Comparison of ENCODE assay signal across 10 cellular contexts in genomic region chr15:38050529-38050928, GRCh38.
A peak's percentile ranks its signal among the peaks of the same experiment; 100 is the strongest.
DNase-seq lines count a peak whose midpoint lies in the region; ATAC-seq, FAIRE-seq and TF ChIP-seq lines count a peak whose summit lies in the region.
"Had no signal": no experiment of that assay in that cellular context is flagged by ENCODE, and none has a peak within 500 bp of the region (broad histone marks: within the 10 kb centered on the region; RNA-seq: fewer than 3 reads in every experiment).

No MANE protein-coding gene starts in this region.

- H3K9me3 ChIP-seq in RWPE2 (ENCODE audit: severe bottlenecking), result no peaks in the 10 kb centered on the region
- H3K9me3 ChIP-seq in pancreas, result no peaks in the 10 kb centered on the region

- no peaks in the 10 kb centered on the region for H3K9me3 Mint-ChIP-seq in activated naive CD4-positive, alpha-beta T cell treated with anti-CD3 and anti-CD28 coated beads for 36 hours
- H3K9me3 Mint-ChIP-seq: activated CD8-positive, alpha-beta T cell treated with anti-CD3 and anti-CD28 coated beads for 36 hours had no signal

- no peak overlapping the region for H3K4me3 Mint-ChIP-seq in activated naive CD4-positive, alpha-beta T cell treated with anti-CD3 and anti-CD28 coated beads for 36 hours
- H3K4me3 Mint-ChIP-seq: activated CD8-positive, alpha-beta T cell treated with anti-CD3 and anti-CD28 coated beads for 36 hours had no signal

- peak; percentile 89 for ATAC-seq in RWPE2 (ENCODE audit: low read depth)
- ATAC-seq in pancreas, result peak; percentile 63 to 89 (median 86)
- ATAC-seq: activated CD8-positive, alpha-beta T cell treated with anti-CD3 and anti-CD28 coated beads for 36 hours had no signal

- WGBS in pancreas, 2 donors, result 9% methylated on average over 3 of the region's 3 CpGs

- TF ChIP-seq CTCF in RWPE2 (IDR thresholded peaks at IDR 0.05; ENCODE audit: poor library complexity, severe bottlenecking), result no peak
- no peak for TF ChIP-seq CTCF in foreskin fibroblast (IDR thresholded peaks at IDR 0.05; ENCODE audit: low read depth, low read length)
- TF ChIP-seq CTCF in pancreas (IDR thresholded peaks at IDR 0.05), result no peak

- H3K36me3 Mint-ChIP-seq in activated naive CD4-positive, alpha-beta T cell treated with anti-CD3 and anti-CD28 coated beads for 36 hours (ENCODE audit: low read depth), result no peaks in the 10 kb centered on the region

- H3K36me3 ChIP-seq in RWPE2 (ENCODE audit: low read depth) (no peaks in the 10 kb centered on the region), pancreas (no peaks in the 10 kb centered on the region)

- FAIRE-seq in GM18507 (lab: Jason Lieb, UNC) (peak; percentile 55), pancreas (lab: Jason Lieb, UNC) (no peak)

- H3K4me1 ChIP-seq in RWPE2 (ENCODE audit: insufficient read depth, poor library complexity, severe bottlenecking), result peaks cover 25% of the 10 kb centered on the region
- H3K4me1 ChIP-seq in pancreas, result peaks cover 0 to 12% (median 7%) of the 10 kb centered on the region in 3 donors

- H3K27ac ChIP-seq in RWPE2 (ENCODE audit: poor library complexity, severe bottlenecking) (peak overlapping the region; percentile 66), pancreas (peak overlapping the region in 2 of 4 donors; percentile 9 to 44)

- intact Hi-C loops in pancreas (cut with DNase I), result no loop called here
- intact Hi-C loops in activated naive CD4-positive, alpha-beta T cell treated with anti-CD3 and anti-CD28 coated beads for 36 hours (cut with micrococcal nuclease), result no loop called here

- CTCF ChIA-PET in activated naive CD4-positive, alpha-beta T cell treated with anti-CD3 and anti-CD28 coated beads for 36 hours (lab: Charles Lee), result interaction anchor here (0.6 kb wide), 1 partner anchor 1526 kb away, joined by 3 read pairs; no protein-coding TSS in a partner anchor

- H3K4me1 Mint-ChIP-seq in activated naive CD4-positive, alpha-beta T cell treated with anti-CD3 and anti-CD28 coated beads for 36 hours (ENCODE audit: low read depth), result no peaks in the 10 kb centered on the region

- DNase-seq in GM18507 (ENCODE audit: extremely low spot score, insufficient read length, low read depth) (no peak), RWPE2 (ENCODE audit: low spot score) (no peak), foreskin fibroblast (peak; percentile 71 to 82), pancreas (no peak), NCI-H1694 (lab: John Stamatoyannopoulos, UW) (no peak), NCI-H146 treated with DMSO at 0.1 percent for 48 hours (lab: John Stamatoyannopoulos, UW; ENCODE audit: unreplicated experiment) (no peak)
- DNase-seq in activated naive CD4-positive, alpha-beta T cell treated with anti-CD3 and anti-CD28 coated beads for 36 hours, result no peak
- no peak for DNase-seq in activated naive CD4-positive, alpha-beta T cell treated with anti-CD3 and anti-CD28 coated beads, Interleukin-2, amount 50 U/mL, for 16 hours
- DNase-seq: activated CD8-positive, alpha-beta T cell treated with anti-CD3 and anti-CD28 coated beads for 36 hours; NCI-H345 had no signal

- H3K4me3 ChIP-seq in RWPE2 (ENCODE audit: severe bottlenecking) (no peak overlapping the region), foreskin fibroblast (ENCODE audit: low read depth in 1 of 2, low read length in 2 of 2) (no peak overlapping the region), pancreas (no peak overlapping the region)

- no peak overlapping the region for H3K27ac Mint-ChIP-seq in activated naive CD4-positive, alpha-beta T cell treated with anti-CD3 and anti-CD28 coated beads for 36 hours
- H3K27ac Mint-ChIP-seq: activated CD8-positive, alpha-beta T cell treated with anti-CD3 and anti-CD28 coated beads for 36 hours had no signal

- H3K27me3 Mint-ChIP-seq in activated naive CD4-positive, alpha-beta T cell treated with anti-CD3 and anti-CD28 coated beads for 36 hours (ENCODE audit: low read depth), result peaks cover 5% of the 10 kb centered on the region
- H3K27me3 Mint-ChIP-seq: activated CD8-positive, alpha-beta T cell treated with anti-CD3 and anti-CD28 coated beads for 36 hours had no signal

- no peaks in the 10 kb centered on the region for H3K27me3 ChIP-seq in RWPE2 (ENCODE audit: insufficient read depth, poor library complexity, severe bottlenecking)
- no peaks in the 10 kb centered on the region for H3K27me3 ChIP-seq in pancreas

Comparison
In these comparisons a context has a peak if more than half of its experiments do, and no peak if none do; other contexts are left out.
1. DNase-seq: peak in foreskin fibroblast (2 of 2); none in GM18507 (single experiment), RWPE2 (single experiment), pancreas (0 of 6), NCI-H1694 (single experiment), activated naive CD4-positive, alpha-beta T cell treated with anti-CD3 and anti-CD28 coated beads for 36 hours (single experiment), activated naive CD4-positive, alpha-beta T cell treated with anti-CD3 and anti-CD28 coated beads, Interleukin-2, amount 50 U/mL, for 16 hours (single experiment) and NCI-H146 treated with DMSO at 0.1 percent for 48 hours (single experiment).